9 cellular contexts compared by ENCODE assay signal in genomic region chr2:100142393-100142792, GRCh38. TPM values are rescaled to one million over a fixed set of nuclear protein-coding genes. Genes with fewer than 3 reads are reported as not detected.
DNase-seq lines count a peak whose midpoint lies in the region; ATAC-seq and TF ChIP-seq lines count a peak whose summit lies in the region.
"Had no signal": no experiment of that assay in that cellular context is flagged by ENCODE, and none has a peak within 500 bp of the region (broad histone marks: within the 10 kb centered on the region; RNA-seq: fewer than 3 reads in every experiment).

Gene AFF3 (minus strand): TSS chr2:100142590. CDS start chr2:100104454, 38,136 bp downstream.

- no peak within 1 kb of the TSS for H3K27ac ChIP-seq in CD8-positive, alpha-beta memory T cell (ENCODE audit: low read depth, low read length)
- H3K27ac ChIP-seq in KOPT-K1 (ENCODE audit: low read depth, low read length, poor library complexity, severe bottlenecking) (peak within 1 kb of the TSS; percentile 97), suprapubic skin (no peak within 1 kb of the TSS)
- H3K27ac ChIP-seq: pancreas had no signal

- peak within 1 kb of the TSS in 7 of 8 donors; percentile 13 to 92 (median 60) for H3K27ac Mint-ChIP-seq in CD8-positive, alpha-beta memory T cell
- H3K27ac Mint-ChIP-seq in activated T-helper 17 cell treated with anti-CD3 and anti-CD28 coated beads, Interleukin-2, amount 50 U/mL, for 72 hours: peak within 1 kb of the TSS; percentile 66

- TF ChIP-seq POLR2A in suprapubic skin (IDR thresholded peaks at IDR 0.05): no peak

- H3K4me1 Mint-ChIP-seq in CD8-positive, alpha-beta memory T cell: peaks cover 18 to 40% (median 21%) of the 10 kb centered on the region in 3 donors
- peaks cover 15% of the 10 kb centered on the region for H3K4me1 Mint-ChIP-seq in activated T-helper 17 cell treated with anti-CD3 and anti-CD28 coated beads, Interleukin-2, amount 50 U/mL, for 72 hours

- WGBS in suprapubic skin: 86% methylated on average over 11 of the region's 11 CpGs

- peak; percentile 98 for ATAC-seq in GM21515 (IDR thresholded peaks at IDR 0.05; ENCODE audit: unreplicated experiment)
- ATAC-seq in activated T-helper 17 cell treated with anti-CD3 and anti-CD28 coated beads, Interleukin-2, amount 50 U/mL, for 72 hours (replicated peaks): peak; percentile 96

- POLR2A ChIA-PET in CD8-positive, alpha-beta memory T cell (lab: Charles Lee): no interaction called here

- no peak for TF ChIP-seq CTCF in suprapubic skin (IDR thresholded peaks at IDR 0.05)
- TF ChIP-seq CTCF in BE2C (IDR thresholded peaks at IDR 0.05; ENCODE audit: low read depth, low read length): no peak

- no peak for TF ChIP-seq EP300 in suprapubic skin (IDR thresholded peaks at IDR 0.05)

- H3K4me3 Mint-ChIP-seq in CD8-positive, alpha-beta memory T cell: peak within 1 kb of the TSS; percentile 65 to 88 (median 78)
- H3K4me3 Mint-ChIP-seq in activated T-helper 17 cell treated with anti-CD3 and anti-CD28 coated beads, Interleukin-2, amount 50 U/mL, for 72 hours: peak within 1 kb of the TSS; percentile 73

- peaks cover 0 to 24% of the 10 kb centered on the region in 2 donors for H3K27me3 Mint-ChIP-seq in CD8-positive, alpha-beta memory T cell
- peaks cover 31% of the 10 kb centered on the region for H3K27me3 Mint-ChIP-seq in activated T-helper 17 cell treated with anti-CD3 and anti-CD28 coated beads, Interleukin-2, amount 50 U/mL, for 72 hours

- no peaks in the 10 kb centered on the region for H3K36me3 ChIP-seq in CD8-positive, alpha-beta memory T cell (ENCODE audit: insufficient read depth, low read length)
- H3K36me3 ChIP-seq in KOPT-K1 (ENCODE audit: insufficient read depth, low read length) (0 out of 2 replicates have a peak, but pooled peaks cover 1% of the 10 kb centered on the region), suprapubic skin (no peaks in the 10 kb centered on the region), BE2C (no peaks in the 10 kb centered on the region)
- H3K36me3 ChIP-seq: pancreas had no signal

- CTCF ChIA-PET in CD8-positive, alpha-beta memory T cell (lab: Charles Lee): no interaction called here

- peaks cover 37% of the 10 kb centered on the region for H3K4me1 ChIP-seq in CD8-positive, alpha-beta memory T cell (ENCODE audit: insufficient read depth, low read length)
- H3K4me1 ChIP-seq in suprapubic skin (no peaks in the 10 kb centered on the region), BE2C (0 out of 2 replicates have a peak, but pooled peaks cover 6% of the 10 kb centered on the region)
- H3K4me1 ChIP-seq: pancreas had no signal

- H3K9me3 ChIP-seq in CD8-positive, alpha-beta memory T cell (ENCODE audit: low read length): no peaks in the 10 kb centered on the region
- H3K9me3 ChIP-seq in KOPT-K1 (ENCODE audit: insufficient read depth, low read length, poor library complexity, severe bottlenecking) (no peaks in the 10 kb centered on the region), suprapubic skin (no peaks in the 10 kb centered on the region), BE2C (no peaks in the 10 kb centered on the region)
- H3K9me3 ChIP-seq: pancreas had no signal

- H3K4me3 ChIP-seq in CD8-positive, alpha-beta memory T cell (ENCODE audit: low read length): peak within 1 kb of the TSS; percentile 55
- H3K4me3 ChIP-seq in suprapubic skin: no peak within 1 kb of the TSS
- H3K4me3 ChIP-seq in BE2C (ENCODE audit: low read depth, low read length): no peak within 1 kb of the TSS
- H3K4me3 ChIP-seq: pancreas had no signal

- no peaks in the 10 kb centered on the region for H3K27me3 ChIP-seq in CD8-positive, alpha-beta memory T cell (ENCODE audit: insufficient read depth, low read length, poor library complexity, severe bottlenecking)
- H3K27me3 ChIP-seq in suprapubic skin (no peaks in the 10 kb centered on the region), BE2C (no peaks in the 10 kb centered on the region)
- H3K27me3 ChIP-seq: pancreas had no signal

- no peaks in the 10 kb centered on the region for H3K36me3 Mint-ChIP-seq in CD8-positive, alpha-beta memory T cell
- no peaks in the 10 kb centered on the region for H3K36me3 Mint-ChIP-seq in activated T-helper 17 cell treated with anti-CD3 and anti-CD28 coated beads, Interleukin-2, amount 50 U/mL, for 72 hours (ENCODE audit: low read depth)

- peaks cover 0 to 3% (median 0%) of the 10 kb centered on the region in 5 donors for H3K9me3 Mint-ChIP-seq in CD8-positive, alpha-beta memory T cell
- no peaks in the 10 kb centered on the region for H3K9me3 Mint-ChIP-seq in activated T-helper 17 cell treated with anti-CD3 and anti-CD28 coated beads, Interleukin-2, amount 50 U/mL, for 72 hours

- peak in 2 of 5 donors; percentile 6 to 20 for DNase-seq in CD8-positive, alpha-beta memory T cell
- DNase-seq in stimulated activated CD4-positive, alpha-beta T cell treated with anti-CD3 and anti-CD28 coated beads, Interleukin-12 subunit alpha, Interleukin-12 subunit beta, amount 100 ng/mL, for 4 hours: peak; percentile 9
- DNase-seq in suprapubic skin (ENCODE audit: low spot score in 2 of 2) (no peak), BE2C (no peak), OCI-M2 (lab: John Stamatoyannopoulos, UW; ENCODE audit: unreplicated experiment) (no peak)
- DNase-seq: pancreas had no signal

RNA-seq across cellular contexts. Expression of gene AFF3, which starts in this region (rescaled TPM):
- under 1 TPM; 0.48 to 0.53 TPM for total RNA-seq in CD8-positive, alpha-beta memory T cell
- polyA plus RNA-seq in CD8-positive, alpha-beta memory T cell: 1.3 TPM
- total RNA-seq in activated T-helper 17 cell treated with anti-CD3 and anti-CD28 coated beads, Interleukin-2, amount 50 U/mL, for 72 hours: under 1 TPM; 0.32 to 0.42 TPM
- total RNA-seq in suprapubic skin: 1 to 10 TPM; 3.1 to 5.0 (median 3.7) TPM
- polyA plus RNA-seq in BE2C (2012; ENCODE audit: insufficient read depth, insufficient read length, low read depth): 0.99 TPM

Comparison
In these comparisons a context has a peak if more than half of its experiments do, and no peak if none do; other contexts are left out.
1. Peak in ATAC-seq in activated T-helper 17 cell treated with anti-CD3 and anti-CD28 coated beads, Interleukin-2, amount 50 U/mL, for 72 hours; RNA of the gene not detected or under 1 TPM.